ENCODE assay signal across 33 cellular contexts in genomic region chr6:129338683-129339082, GRCh38.
"Had no signal": no experiment of that assay in that cellular context is flagged by ENCODE, and none has a peak within 500 bp of the region (broad histone marks: within the 10 kb centered on the region; RNA-seq: fewer than 3 reads in every experiment).

No MANE protein-coding gene starts in this region.

- FAIRE-seq: astrocyte, colon, endometrium, endothelial cell of umbilical vein had no signal

- H3K36me3 Mint-ChIP-seq: activated naive CD4-positive, alpha-beta T cell treated with anti-CD3 and anti-CD28 coated beads, Interleukin-2, amount 50 U/mL, for 24 hours; activated naive CD8-positive, alpha-beta T cell treated with anti-CD3 and anti-CD28 coated beads, Interleukin-2, amount 10 ng/mL, durations not matched to agents 7 days and 5 days had no signal

- H3K4me3 Mint-ChIP-seq: activated B cell treated with CpG ODN at 0.5 μM for 24 hours; activated CD8-positive, alpha-beta T cell treated with anti-CD3 and anti-CD28 coated beads for 36 hours; activated naive CD4-positive, alpha-beta T cell treated with anti-CD3 and anti-CD28 coated beads for 36 hours; activated naive CD4-positive, alpha-beta T cell treated with anti-CD3 and anti-CD28 coated beads, Interleukin-2, amount 50 U/mL, for 24 hours; activated naive CD8-positive, alpha-beta T cell treated with anti-CD3 and anti-CD28 coated beads, Interleukin-2, amount 10 ng/mL, durations not matched to agents 7 days and 5 days; activated T-cell treated with anti-CD3 and anti-CD28 coated beads, Interleukin-2, amount 50 U/mL, for 4 hours; T-helper 17 cell; T-helper 2 cell treated with Interferon-gamma antibody and Interleukin-4, amounts not matched to agents 5 μg/mL and 100 μg/mL, for 36 hours had no signal

- H3K4me3 ChIP-seq: esophagus squamous epithelium, gastroesophageal sphincter had no signal

- H3K27me3 Mint-ChIP-seq: T-helper 17 cell had no signal

- H3K27me3 ChIP-seq: brain microvascular endothelial cell, esophagus squamous epithelium, gastroesophageal sphincter had no signal

- H3K36me3 ChIP-seq: brain microvascular endothelial cell, esophagus squamous epithelium, gastroesophageal sphincter, WERI-Rb-1 had no signal

- H3K4me1 ChIP-seq: esophagus squamous epithelium, gastroesophageal sphincter had no signal

- ATAC-seq: activated CD4-positive, CD25-positive, alpha-beta regulatory T cell treated with anti-CD3 and anti-CD28 coated beads, Interleukin-2, amount 50 U/mL, for 24 hours; activated CD8-positive, alpha-beta T cell treated with anti-CD3 and anti-CD28 coated beads for 36 hours; activated T-cell treated with anti-CD3 and anti-CD28 coated beads, Interleukin-2, amount 50 U/mL, for 4 hours; gastroesophageal sphincter; T-helper 17 cell had no signal

- DNase-seq: activated B cell treated with CpG ODN at 0.5 μM for 24 hours; activated CD4-positive, alpha-beta T cell treated with anti-CD3 and anti-CD28 coated beads for 48 hours; activated CD4-positive, alpha-beta T cell treated with anti-CD3 and anti-CD28 coated beads, Interleukin-2, amount 50 U/mL, for 1 hour; activated CD4-positive, alpha-beta T cell treated with anti-CD3 and anti-CD28 coated beads, Interleukin-2, amount 50 U/mL, for 48 hours; activated CD8-positive, alpha-beta memory T cell treated with anti-CD3 and anti-CD28 coated beads for 24 hours; activated CD8-positive, alpha-beta T cell treated with anti-CD3 and anti-CD28 coated beads for 36 hours; activated effector memory CD4-positive, alpha-beta T cell treated with anti-CD3 and anti-CD28 coated beads, Interleukin-2, amount 50 U/mL, for 16 hours; activated naive CD4-positive, alpha-beta T cell treated with anti-CD3 and anti-CD28 coated beads for 36 hours; activated naive CD8-positive, alpha-beta T cell treated with anti-CD3 and anti-CD28 coated beads, Interleukin-2, amount 10 ng/mL, durations not matched to agents 7 days and 5 days; activated T-cell treated with anti-CD3 and anti-CD28 coated beads, Interleukin-2, amount 50 U/mL, for 4 hours; amniotic stem cell; anterior cingulate cortex; brain microvascular endothelial cell; caudate nucleus; cortex of kidney; effector CD8-positive, alpha-beta T cell; esophagus squamous epithelium; foreskin melanocyte; SW 1271; T-helper 1 cell; T-helper 17 cell; T1000; WERI-Rb-1 had no signal

- H3K9me3 Mint-ChIP-seq: activated B cell treated with CpG ODN at 0.5 μM for 24 hours; activated CD8-positive, alpha-beta T cell treated with anti-CD3 and anti-CD28 coated beads for 36 hours; activated naive CD4-positive, alpha-beta T cell treated with anti-CD3 and anti-CD28 coated beads for 36 hours; activated naive CD4-positive, alpha-beta T cell treated with anti-CD3 and anti-CD28 coated beads, Interleukin-2, amount 50 U/mL, for 24 hours; activated naive CD8-positive, alpha-beta T cell treated with anti-CD3 and anti-CD28 coated beads, Interleukin-2, amount 10 ng/mL, durations not matched to agents 7 days and 5 days; activated T-cell treated with anti-CD3 and anti-CD28 coated beads, Interleukin-2, amount 50 U/mL, for 4 hours; activated T-helper 2 cell treated with anti-CD3 and anti-CD28 coated beads, Interferon-gamma antibody, Interleukin-2, Interleukin-4, amounts not matched to agents 10 μg/mL and 5 μg/mL and 100 μg/mL, durations not matched to agents 14 hours and 24 hours and 36 hours; T-helper 2 cell treated with Interferon-gamma antibody and Interleukin-4, amounts not matched to agents 5 μg/mL and 100 μg/mL, for 36 hours had no signal

- H3K27ac Mint-ChIP-seq: activated B cell treated with CpG ODN at 0.5 μM for 24 hours; activated CD8-positive, alpha-beta T cell treated with anti-CD3 and anti-CD28 coated beads for 36 hours; activated naive CD4-positive, alpha-beta T cell treated with anti-CD3 and anti-CD28 coated beads for 36 hours; activated naive CD4-positive, alpha-beta T cell treated with anti-CD3 and anti-CD28 coated beads, Interleukin-2, amount 50 U/mL, for 24 hours; activated naive CD8-positive, alpha-beta T cell treated with anti-CD3 and anti-CD28 coated beads, Interleukin-2, amount 10 ng/mL, durations not matched to agents 7 days and 5 days; activated T-helper 2 cell treated with anti-CD3 and anti-CD28 coated beads, Interferon-gamma antibody, Interleukin-2, Interleukin-4, amounts not matched to agents 10 μg/mL and 5 μg/mL and 100 μg/mL, durations not matched to agents 14 hours and 24 hours and 36 hours; T-helper 17 cell; T-helper 2 cell treated with Interferon-gamma antibody and Interleukin-4, amounts not matched to agents 5 μg/mL and 100 μg/mL, for 36 hours had no signal

- H3K4me1 Mint-ChIP-seq: activated B cell treated with CpG ODN at 0.5 μM for 24 hours; activated naive CD4-positive, alpha-beta T cell treated with anti-CD3 and anti-CD28 coated beads, Interleukin-2, amount 50 U/mL, for 24 hours; activated naive CD8-positive, alpha-beta T cell treated with anti-CD3 and anti-CD28 coated beads, Interleukin-2, amount 10 ng/mL, durations not matched to agents 7 days and 5 days; T-helper 17 cell had no signal

- H3K27ac ChIP-seq: brain microvascular endothelial cell, epithelial cell of prostate, esophagus squamous epithelium, gastroesophageal sphincter, WERI-Rb-1 had no signal
